In the genomic region with DNA sequence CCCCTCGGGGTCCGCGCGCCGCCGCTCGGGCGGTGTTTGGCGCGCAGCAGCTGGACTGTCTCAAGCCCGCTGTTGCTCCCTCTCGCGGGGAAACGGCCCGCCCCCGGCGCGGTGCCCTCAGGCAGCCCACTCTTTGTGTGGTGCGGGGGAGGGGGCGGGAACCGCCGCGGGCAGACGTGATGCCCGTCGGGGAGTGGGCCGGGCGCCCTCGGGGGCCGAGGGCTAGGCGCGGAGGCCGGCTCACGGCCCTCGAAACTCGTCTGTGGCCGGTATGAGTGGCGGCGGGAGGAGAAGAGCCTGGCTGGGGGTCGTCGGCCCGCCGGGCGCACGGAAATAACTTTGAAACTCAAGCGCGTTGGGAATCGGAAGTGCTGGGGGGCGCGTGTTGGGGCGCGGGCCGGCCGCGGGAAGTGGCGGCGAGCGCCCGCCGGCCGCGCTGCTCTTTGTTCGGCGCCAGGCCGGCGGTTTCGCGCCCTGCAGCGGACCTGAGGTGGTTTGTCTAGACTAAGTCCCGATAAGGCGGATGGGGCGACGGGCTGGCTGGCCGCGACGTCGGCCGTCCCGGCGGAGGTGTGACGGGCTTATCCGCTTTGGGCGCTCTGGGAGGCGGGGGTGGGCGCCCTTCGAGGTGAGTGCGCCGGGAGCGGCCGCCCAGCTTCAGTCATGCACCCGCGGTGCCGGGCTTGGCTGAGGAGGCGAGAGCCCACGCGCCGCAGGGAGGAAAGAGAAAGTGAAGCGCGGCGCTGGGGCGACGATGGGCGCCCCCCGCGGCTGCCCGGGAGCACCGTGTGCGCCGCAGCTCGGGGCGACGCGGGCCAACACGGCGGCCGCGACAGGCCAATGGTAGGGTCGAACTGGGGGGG, we compare ENCODE assay signal across 1 cellular context.
TF ChIP-seq lines count a peak whose summit lies in the region.

No MANE protein-coding gene starts in this region.

TF ChIP-seq in HepG2, 621 proteins besides CTCF, POLR2A, EP300 and RAD21 (continues in another document):
- TF ChIP-seq, protein P1, sequence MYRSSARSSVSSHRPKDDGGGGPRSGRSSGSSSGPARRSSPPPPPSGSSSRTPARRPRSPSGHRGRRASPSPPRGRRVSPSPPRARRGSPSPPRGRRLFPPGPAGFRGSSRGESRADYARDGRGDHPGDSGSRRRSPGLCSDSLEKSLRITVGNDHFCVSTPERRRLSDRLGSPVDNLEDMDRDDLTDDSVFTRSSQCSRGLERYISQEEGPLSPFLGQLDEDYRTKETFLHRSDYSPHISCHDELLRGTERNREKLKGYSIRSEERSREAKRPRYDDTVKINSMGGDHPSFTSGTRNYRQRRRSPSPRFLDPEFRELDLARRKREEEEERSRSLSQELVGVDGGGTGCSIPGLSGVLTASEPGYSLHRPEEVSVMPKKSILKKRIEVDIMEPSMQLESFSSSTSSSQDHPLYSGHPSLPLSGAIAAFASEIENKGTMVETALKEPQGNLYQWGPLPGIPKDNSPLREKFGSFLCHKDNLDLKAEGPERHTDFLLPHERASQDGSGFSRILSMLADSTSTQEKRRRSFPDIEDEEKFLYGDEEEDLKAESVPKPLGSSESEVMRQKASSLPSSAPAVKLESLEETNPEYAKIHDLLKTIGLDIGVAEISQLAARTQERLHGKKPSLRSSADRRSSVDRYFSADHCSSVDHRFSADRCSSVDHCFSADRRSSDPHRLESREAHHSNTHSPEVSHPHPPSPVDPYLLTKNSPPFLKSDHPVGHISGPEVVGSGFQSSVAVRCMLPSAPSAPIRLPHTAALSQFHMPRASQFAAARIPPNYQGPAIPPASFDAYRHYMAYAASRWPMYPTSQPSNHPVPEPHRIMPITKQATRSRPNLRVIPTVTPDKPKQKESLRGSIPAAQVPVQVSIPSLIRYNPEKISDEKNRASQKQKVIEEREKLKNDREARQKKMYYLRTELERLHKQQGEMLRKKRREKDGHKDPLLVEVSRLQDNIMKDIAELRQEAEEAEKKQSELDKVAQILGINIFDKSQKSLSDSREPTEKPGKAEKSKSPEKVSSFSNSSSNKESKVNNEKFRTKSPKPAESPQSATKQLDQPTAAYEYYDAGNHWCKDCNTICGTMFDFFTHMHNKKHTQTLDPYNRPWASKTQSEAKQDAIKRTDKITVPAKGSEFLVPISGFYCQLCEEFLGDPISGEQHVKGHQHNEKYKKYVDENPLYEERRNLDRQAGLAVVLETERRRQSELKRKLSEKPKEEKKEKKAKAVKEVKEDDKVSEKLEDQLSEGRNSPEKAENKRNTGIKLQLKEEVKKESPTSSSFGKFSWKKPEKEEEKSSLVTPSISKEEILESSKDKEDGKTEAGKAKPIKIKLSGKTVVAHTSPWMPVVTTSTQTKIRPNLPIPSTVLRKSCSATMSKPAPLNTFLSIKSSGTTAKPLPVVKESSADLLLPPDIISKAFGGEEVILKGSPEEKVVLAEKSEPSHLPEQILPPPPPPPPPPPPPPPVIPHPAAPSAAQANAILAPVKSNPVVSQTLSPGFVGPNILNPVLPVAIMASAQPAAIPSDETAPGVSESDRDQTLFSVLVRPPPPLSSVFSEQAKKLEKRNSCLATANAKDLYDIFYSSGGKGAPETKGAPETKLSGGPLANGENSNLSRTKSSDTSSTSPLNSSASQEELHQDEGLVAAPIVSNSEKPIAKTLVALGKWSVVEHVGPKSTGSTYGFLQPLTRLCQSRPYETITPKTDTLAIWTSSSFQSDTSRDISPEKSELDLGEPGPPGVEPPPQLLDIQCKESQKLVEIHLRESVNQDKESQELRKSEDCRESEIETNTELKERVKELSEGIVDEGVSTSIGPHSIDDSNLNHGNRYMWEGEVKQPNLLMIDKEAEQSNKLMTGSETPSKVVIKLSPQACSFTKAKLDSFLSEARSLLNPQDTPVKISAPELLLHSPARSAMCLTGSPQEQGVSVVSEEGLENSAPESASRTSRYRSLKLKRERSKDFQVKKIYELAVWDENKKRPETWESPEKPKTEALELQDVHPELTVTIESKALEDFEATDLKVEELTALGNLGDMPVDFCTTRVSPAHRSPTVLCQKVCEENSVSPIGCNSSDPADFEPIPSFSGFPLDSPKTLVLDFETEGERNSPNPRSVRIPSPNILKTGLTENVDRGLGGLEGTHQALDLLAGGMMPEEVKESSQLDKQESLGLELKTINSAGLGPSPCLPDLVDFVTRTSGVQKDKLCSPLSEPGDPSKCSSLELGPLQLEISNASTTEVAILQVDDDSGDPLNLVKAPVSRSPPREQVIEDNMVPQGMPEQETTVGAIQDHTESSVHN (CRISPR knock-in tag; IDR thresholded peaks at IDR 0.05), result no peak
- peak; percentile 65; the same call in 1 of the 2 replicates for TF ChIP-seq REL (CRISPR knock-in tag; conservative IDR thresholded peaks at IDR 0.05)
- no peak; the same call in 1 of the 2 replicates for TF ChIP-seq ZNF780A (CRISPR knock-in tag; IDR thresholded peaks at IDR 0.05)
- no peak; the same call in 1 of the 2 replicates for TF ChIP-seq ARNT2 (CRISPR knock-in tag; IDR thresholded peaks at IDR 0.05; ENCODE audit: low read depth)
- no peak for TF ChIP-seq HNF4G (IDR thresholded peaks at IDR 0.05; ENCODE audit: borderline replicate concordance, low read depth, low read length)
- 0 out of 2 replicates have a peak, but pooled peaks have one; percentile 20 for TF ChIP-seq HNF4G (CRISPR knock-in tag; IDR thresholded peaks at IDR 0.05; ENCODE audit: borderline replicate concordance, low read depth)
- TF ChIP-seq, protein P2, sequence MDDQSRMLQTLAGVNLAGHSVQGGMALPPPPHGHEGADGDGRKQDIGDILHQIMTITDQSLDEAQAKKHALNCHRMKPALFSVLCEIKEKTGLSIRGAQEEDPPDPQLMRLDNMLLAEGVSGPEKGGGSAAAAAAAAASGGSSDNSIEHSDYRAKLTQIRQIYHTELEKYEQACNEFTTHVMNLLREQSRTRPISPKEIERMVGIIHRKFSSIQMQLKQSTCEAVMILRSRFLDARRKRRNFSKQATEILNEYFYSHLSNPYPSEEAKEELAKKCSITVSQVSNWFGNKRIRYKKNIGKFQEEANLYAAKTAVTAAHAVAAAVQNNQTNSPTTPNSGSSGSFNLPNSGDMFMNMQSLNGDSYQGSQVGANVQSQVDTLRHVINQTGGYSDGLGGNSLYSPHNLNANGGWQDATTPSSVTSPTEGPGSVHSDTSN (CRISPR knock-in tag; IDR thresholded peaks at IDR 0.05; ENCODE audit: borderline replicate concordance), result no peak; the same call in 1 of the 2 replicates
- peak; percentile 1; the same call in 1 of the 2 replicates for TF ChIP-seq ZNF720 (CRISPR knock-in tag; IDR thresholded peaks at IDR 0.05)
- no peak for TF ChIP-seq SMARCE1 (IDR thresholded peaks at IDR 0.05; ENCODE audit: borderline replicate concordance)
- TF ChIP-seq ZNF232 (CRISPR knock-in tag; IDR thresholded peaks at IDR 0.05; ENCODE audit: borderline replicate concordance), result no peak; the same call in 1 of the 2 replicates
- TF ChIP-seq FOXK1 (CRISPR knock-in tag; IDR thresholded peaks at IDR 0.05; ENCODE audit: borderline replicate concordance, low read depth), result no peak; the same call in 1 of the 2 replicates
- TF ChIP-seq HNRNPK (IDR thresholded peaks at IDR 0.05; ENCODE audit: low read depth, low read length, poor library complexity, severe bottlenecking), result peak; percentile 6
- no peak for TF ChIP-seq ZNF83 (CRISPR knock-in tag; IDR thresholded peaks at IDR 0.05; ENCODE audit: borderline replicate concordance)
- TF ChIP-seq, protein P3, sequence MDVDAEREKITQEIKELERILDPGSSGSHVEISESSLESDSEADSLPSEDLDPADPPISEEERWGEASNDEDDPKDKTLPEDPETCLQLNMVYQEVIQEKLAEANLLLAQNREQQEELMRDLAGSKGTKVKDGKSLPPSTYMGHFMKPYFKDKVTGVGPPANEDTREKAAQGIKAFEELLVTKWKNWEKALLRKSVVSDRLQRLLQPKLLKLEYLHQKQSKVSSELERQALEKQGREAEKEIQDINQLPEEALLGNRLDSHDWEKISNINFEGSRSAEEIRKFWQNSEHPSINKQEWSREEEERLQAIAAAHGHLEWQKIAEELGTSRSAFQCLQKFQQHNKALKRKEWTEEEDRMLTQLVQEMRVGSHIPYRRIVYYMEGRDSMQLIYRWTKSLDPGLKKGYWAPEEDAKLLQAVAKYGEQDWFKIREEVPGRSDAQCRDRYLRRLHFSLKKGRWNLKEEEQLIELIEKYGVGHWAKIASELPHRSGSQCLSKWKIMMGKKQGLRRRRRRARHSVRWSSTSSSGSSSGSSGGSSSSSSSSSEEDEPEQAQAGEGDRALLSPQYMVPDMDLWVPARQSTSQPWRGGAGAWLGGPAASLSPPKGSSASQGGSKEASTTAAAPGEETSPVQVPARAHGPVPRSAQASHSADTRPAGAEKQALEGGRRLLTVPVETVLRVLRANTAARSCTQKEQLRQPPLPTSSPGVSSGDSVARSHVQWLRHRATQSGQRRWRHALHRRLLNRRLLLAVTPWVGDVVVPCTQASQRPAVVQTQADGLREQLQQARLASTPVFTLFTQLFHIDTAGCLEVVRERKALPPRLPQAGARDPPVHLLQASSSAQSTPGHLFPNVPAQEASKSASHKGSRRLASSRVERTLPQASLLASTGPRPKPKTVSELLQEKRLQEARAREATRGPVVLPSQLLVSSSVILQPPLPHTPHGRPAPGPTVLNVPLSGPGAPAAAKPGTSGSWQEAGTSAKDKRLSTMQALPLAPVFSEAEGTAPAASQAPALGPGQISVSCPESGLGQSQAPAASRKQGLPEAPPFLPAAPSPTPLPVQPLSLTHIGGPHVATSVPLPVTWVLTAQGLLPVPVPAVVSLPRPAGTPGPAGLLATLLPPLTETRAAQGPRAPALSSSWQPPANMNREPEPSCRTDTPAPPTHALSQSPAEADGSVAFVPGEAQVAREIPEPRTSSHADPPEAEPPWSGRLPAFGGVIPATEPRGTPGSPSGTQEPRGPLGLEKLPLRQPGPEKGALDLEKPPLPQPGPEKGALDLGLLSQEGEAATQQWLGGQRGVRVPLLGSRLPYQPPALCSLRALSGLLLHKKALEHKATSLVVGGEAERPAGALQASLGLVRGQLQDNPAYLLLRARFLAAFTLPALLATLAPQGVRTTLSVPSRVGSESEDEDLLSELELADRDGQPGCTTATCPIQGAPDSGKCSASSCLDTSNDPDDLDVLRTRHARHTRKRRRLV (CRISPR knock-in tag; IDR thresholded peaks at IDR 0.05), result no peak
- no peak for TF ChIP-seq HOXA5 (CRISPR knock-in tag; IDR thresholded peaks at IDR 0.05)
- TF ChIP-seq PCBP2 (optimal IDR thresholded peaks at IDR 0.05; ENCODE audit: low read depth, low read length, poor library complexity, severe bottlenecking), result no peak
- no peak; the same call in 1 of the 2 replicates for TF ChIP-seq ZNF235 (CRISPR knock-in tag; IDR thresholded peaks at IDR 0.05; ENCODE audit: borderline replicate concordance)
- TF ChIP-seq HHEX (CRISPR knock-in tag; IDR thresholded peaks at IDR 0.05), result no peak
- TF ChIP-seq ADNP (CRISPR knock-in tag; IDR thresholded peaks at IDR 0.05), result no peak
- TF ChIP-seq ZNF484 (CRISPR knock-in tag; IDR thresholded peaks at IDR 0.05; ENCODE audit: borderline replicate concordance, low read depth), result no peak
- no peak for TF ChIP-seq ZBTB38 (CRISPR knock-in tag; IDR thresholded peaks at IDR 0.05)
- TF ChIP-seq ZBTB21 (CRISPR knock-in tag; IDR thresholded peaks at IDR 0.05), result no peak
- TF ChIP-seq, protein P4, sequence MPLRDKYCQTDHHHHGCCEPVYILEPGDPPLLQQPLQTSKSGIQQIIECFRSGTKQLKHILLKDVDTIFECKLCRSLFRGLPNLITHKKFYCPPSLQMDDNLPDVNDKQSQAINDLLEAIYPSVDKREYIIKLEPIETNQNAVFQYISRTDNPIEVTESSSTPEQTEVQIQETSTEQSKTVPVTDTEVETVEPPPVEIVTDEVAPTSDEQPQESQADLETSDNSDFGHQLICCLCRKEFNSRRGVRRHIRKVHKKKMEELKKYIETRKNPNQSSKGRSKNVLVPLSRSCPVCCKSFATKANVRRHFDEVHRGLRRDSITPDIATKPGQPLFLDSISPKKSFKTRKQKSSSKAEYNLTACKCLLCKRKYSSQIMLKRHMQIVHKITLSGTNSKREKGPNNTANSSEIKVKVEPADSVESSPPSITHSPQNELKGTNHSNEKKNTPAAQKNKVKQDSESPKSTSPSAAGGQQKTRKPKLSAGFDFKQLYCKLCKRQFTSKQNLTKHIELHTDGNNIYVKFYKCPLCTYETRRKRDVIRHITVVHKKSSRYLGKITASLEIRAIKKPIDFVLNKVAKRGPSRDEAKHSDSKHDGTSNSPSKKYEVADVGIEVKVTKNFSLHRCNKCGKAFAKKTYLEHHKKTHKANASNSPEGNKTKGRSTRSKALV (CRISPR knock-in tag; IDR thresholded peaks at IDR 0.05), result peak; percentile 21; the same call in 1 of the 2 replicates
- TF ChIP-seq ZNF350 (CRISPR knock-in tag; IDR thresholded peaks at IDR 0.05; ENCODE audit: borderline replicate concordance, low read depth), result no peak; the same call in 1 of the 2 replicates
- TF ChIP-seq MZF1 (CRISPR knock-in tag; IDR thresholded peaks at IDR 0.05; ENCODE audit: borderline replicate concordance), result no peak
- TF ChIP-seq MIER2 (CRISPR knock-in tag; IDR thresholded peaks at IDR 0.05), result no peak
- TF ChIP-seq MAFF (IDR thresholded peaks at IDR 0.05; ENCODE audit: low read depth, low read length), result no peak
- TF ChIP-seq, protein P5, sequence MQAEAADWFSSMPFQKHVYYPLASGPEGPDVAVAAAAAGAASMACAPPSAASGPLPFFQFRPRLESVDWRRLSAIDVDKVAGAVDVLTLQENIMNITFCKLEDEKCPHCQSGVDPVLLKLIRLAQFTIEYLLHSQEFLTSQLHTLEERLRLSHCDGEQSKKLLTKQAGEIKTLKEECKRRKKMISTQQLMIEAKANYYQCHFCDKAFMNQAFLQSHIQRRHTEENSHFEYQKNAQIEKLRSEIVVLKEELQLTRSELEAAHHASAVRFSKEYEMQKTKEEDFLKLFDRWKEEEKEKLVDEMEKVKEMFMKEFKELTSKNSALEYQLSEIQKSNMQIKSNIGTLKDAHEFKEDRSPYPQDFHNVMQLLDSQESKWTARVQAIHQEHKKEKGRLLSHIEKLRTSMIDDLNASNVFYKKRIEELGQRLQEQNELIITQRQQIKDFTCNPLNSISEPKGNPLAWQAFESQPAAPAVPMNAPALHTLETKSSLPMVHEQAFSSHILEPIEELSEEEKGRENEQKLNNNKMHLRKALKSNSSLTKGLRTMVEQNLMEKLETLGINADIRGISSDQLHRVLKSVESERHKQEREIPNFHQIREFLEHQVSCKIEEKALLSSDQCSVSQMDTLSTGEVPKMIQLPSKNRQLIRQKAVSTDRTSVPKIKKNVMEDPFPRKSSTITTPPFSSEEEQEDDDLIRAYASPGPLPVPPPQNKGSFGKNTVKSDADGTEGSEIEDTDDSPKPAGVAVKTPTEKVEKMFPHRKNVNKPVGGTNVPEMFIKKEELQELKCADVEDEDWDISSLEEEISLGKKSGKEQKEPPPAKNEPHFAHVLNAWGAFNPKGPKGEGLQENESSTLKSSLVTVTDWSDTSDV (CRISPR knock-in tag; IDR thresholded peaks at IDR 0.05), result no peak; the same call in 1 of the 2 replicates
- no peak for TF ChIP-seq NFE2 (CRISPR knock-in tag; IDR thresholded peaks at IDR 0.05)
